ENCODE assay signal across 8 cellular contexts in genomic region chr1:41496080-41497055, GRCh38. TPM values are rescaled to one million over a fixed set of nuclear protein-coding genes. Genes with fewer than 3 reads are reported as not detected.
A peak's percentile ranks its signal among the peaks of the same experiment; 100 is the strongest.
DNase-seq lines count a peak whose midpoint lies in the region; ATAC-seq and TF ChIP-seq lines count a peak whose summit lies in the region.

No MANE protein-coding gene starts in this region.

- H3K27me3 Mint-ChIP-seq in GM23338 (ENCODE audit: insufficient read depth, low read depth, poor library complexity): peaks cover 21% of the 10 kb centered on the region

- peaks cover 21% of the 10 kb centered on the region for H3K4me1 Mint-ChIP-seq in GM23338

- H4K20me1 ChIP-seq in GM23338 (replicated peaks; ENCODE audit: insufficient read depth): no peaks in the 10 kb centered on the region

- ATAC-seq in GM23338: peak; percentile 79

- no peaks in the 10 kb centered on the region for H3K79me2 ChIP-seq in GM23338 (replicated peaks; ENCODE audit: insufficient read depth)

- DNase-seq in AG04449 (ENCODE audit: low read depth, low spot score): no peak
- peak; percentile 95 for DNase-seq in GM23338 (ENCODE audit: low spot score)
- peak; percentile 90 for DNase-seq in RKO (ENCODE audit: low spot score)
- peak; percentile 45 for DNase-seq in cerebellum (ENCODE audit: low spot score)
- peak; percentile 93 for DNase-seq in left kidney (ENCODE audit: low read depth, low spot score)
- peak; percentile 31 to 60 (median 34) for DNase-seq in stimulated activated CD4-positive, alpha-beta T cell treated with anti-CD3 and anti-CD28 coated beads, TNF-alpha, amount 100 ng/mL, for 48 hours (ENCODE audit: low read depth in 3 of 3)
- DNase-seq in SHP77 treated with DMSO at 0.1 percent for 48 hours (lab: John Stamatoyannopoulos, UW): no peak
- DNase-seq in NAMALWA (ENCODE audit: low spot score): no peak

- no peak overlapping the region for H3K27ac Mint-ChIP-seq in GM23338

- peaks cover 12% of the 10 kb centered on the region; the same call in 1 of the 2 replicates for H3K4me1 ChIP-seq in GM23338 (ENCODE audit: insufficient read depth)

- H3K36me3 ChIP-seq in GM23338 (ENCODE audit: insufficient read depth): no peaks in the 10 kb centered on the region

- no peak overlapping the region for H3K27ac ChIP-seq in GM23338 (ENCODE audit: low read depth)

- peak overlapping the region; percentile 83 for H3K4me2 ChIP-seq in GM23338

- H3K9me3 Mint-ChIP-seq in GM23338: no peaks in the 10 kb centered on the region

- POLR2A ChIA-PET in AG04449 (lab: Yijun Ruan, JAX): interaction anchor here (0.7 kb wide), 1 partner anchor 16 kb away, joined by 3 read pairs; no protein-coding TSS in a partner anchor

- TF ChIP-seq CTCF in AG04449 (IDR thresholded peaks at IDR 0.05; ENCODE audit: insufficient read depth, low read length, missing control alignments): no peak
- peak in 1 of 2 experiments; percentile 10; a peak in 1 of 4 replicates for TF ChIP-seq CTCF in GM23338 (conservative IDR thresholded peaks at IDR 0.05; ENCODE audit: low read depth in 2 of 2)

- peak overlapping the region; percentile 81 for H2AFZ ChIP-seq in GM23338

- 0 out of 2 replicates have a peak, but pooled peaks cover 5% of the 10 kb centered on the region for H3F3A ChIP-seq in GM23338 (replicated peaks; ENCODE audit: low read depth)

- CTCF ChIA-PET in AG04449 (lab: Yijun Ruan, JAX): interaction anchor here (0.6 to 10.6 kb wide), 7 partner anchors 12 to 214 kb away, joined by 3 to 105 read pairs (median 3); partner anchors contain the start of gene EDN2

- peak overlapping the region; percentile 57 for H3K4me3 Mint-ChIP-seq in GM23338

- H3K4me3 ChIP-seq in AG04449 (ENCODE audit: low read depth, low read length) (peak overlapping the region; percentile 36), GM23338 (peak overlapping the region; percentile 55)

- peaks cover 12% of the 10 kb centered on the region for H3K27me3 ChIP-seq in GM23338 (ENCODE audit: insufficient read depth)

- no peaks in the 10 kb centered on the region for H3K36me3 Mint-ChIP-seq in GM23338 (ENCODE audit: low read depth)

- no peaks in the 10 kb centered on the region for H3K9me2 ChIP-seq in GM23338 (ENCODE audit: insufficient read depth)

TF ChIP-seq in GM23338, 12 proteins besides CTCF, POLR2A, EP300 and RAD21 (continues in another document):
- TF ChIP-seq ZNF462 (CRISPR knock-in tag; IDR thresholded peaks at IDR 0.05) (no peak), REST (IDR thresholded peaks at IDR 0.05; ENCODE audit: unreplicated experiment) (no peak), EZH2 (IDR thresholded peaks at IDR 0.05; ENCODE audit: low read depth, unreplicated experiment) (no peak), ZNF331 (CRISPR knock-in tag; IDR thresholded peaks at IDR 0.05; ENCODE audit: low read depth) (no peak), POLR2AphosphoS5 (IDR thresholded peaks at IDR 0.05; ENCODE audit: low read depth) (peak; percentile 52), STAT1 (IDR thresholded peaks at IDR 0.05; ENCODE audit: unreplicated experiment) (no peak), CREB1 (CRISPR knock-in tag; IDR thresholded peaks at IDR 0.05; ENCODE audit: low read depth) (peak; percentile 78), ZNF114 (CRISPR knock-in tag; IDR thresholded peaks at IDR 0.05) (no peak), NANOG (IDR thresholded peaks at IDR 0.05; ENCODE audit: borderline replicate concordance) (no peak), EZH2phosphoT487 (IDR thresholded peaks at IDR 0.05; ENCODE audit: unreplicated experiment) (no peak), JUNB (IDR thresholded peaks at IDR 0.05; ENCODE audit: unreplicated experiment) (peak; percentile 40)

RNA-seq across cellular contexts. Expression of gene EDN2, which starts 11.9 kb away (rescaled TPM):
- not detected in 2 replicates for total RNA-seq in GM23338 (2014; rRNA removed; shearing (Covaris generic))
- not detected in 2 replicates for polyA plus RNA-seq in GM23338 (2016; fragmentation: Nextera tagmentation; extraction: Ambion mirVana)
- not detected for total RNA-seq in cerebellum

Comparison
In these comparisons a context has a peak if more than half of its experiments do, and no peak if none do; other contexts are left out.
1. DNase-seq: peak in GM23338 (single experiment), RKO (single experiment), cerebellum (single experiment), left kidney (single experiment) and stimulated activated CD4-positive, alpha-beta T cell treated with anti-CD3 and anti-CD28 coated beads, TNF-alpha, amount 100 ng/mL, for 48 hours (3 of 3); none in AG04449 (single experiment), SHP77 treated with DMSO at 0.1 percent for 48 hours (single experiment) and NAMALWA (single experiment).